8 cellular contexts compared by ENCODE assay signal in the genomic region with DNA sequence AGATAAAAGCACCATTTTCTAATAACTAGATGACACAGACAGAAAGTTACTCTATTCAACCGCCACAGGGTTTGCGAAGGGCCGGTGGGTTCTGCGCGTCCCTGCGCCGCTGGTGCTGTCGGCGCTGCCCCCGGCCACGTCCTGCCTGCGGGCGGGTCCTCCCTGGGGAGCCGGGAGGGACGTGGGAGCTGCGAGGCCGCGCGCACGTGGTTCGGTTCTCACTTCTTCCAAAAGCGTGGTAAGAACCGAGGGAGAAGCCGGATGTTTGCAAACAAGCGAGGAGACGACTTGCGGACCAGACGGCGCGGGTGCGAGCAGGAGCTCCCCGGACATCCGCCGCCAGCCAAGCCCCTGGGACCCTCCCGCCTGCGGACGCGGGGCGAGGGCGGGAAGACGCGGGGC. TPM values are rescaled to one million over a fixed set of nuclear protein-coding genes. Genes with fewer than 3 reads are reported as not detected.
A peak's percentile ranks its signal among the peaks of the same experiment; 100 is the strongest.
DNase-seq lines count a peak whose midpoint lies in the region; ATAC-seq and TF ChIP-seq lines count a peak whose summit lies in the region.

No MANE protein-coding gene starts in this region.

- H3K27me3 Mint-ChIP-seq in neural crest cell (ENCODE audit: low read depth), result peaks cover 81% of the 10 kb centered on the region

- H3K4me3 Mint-ChIP-seq in neural crest cell, result peak overlapping the region; percentile 79

- H3K4me1 ChIP-seq in KMS-11 (ENCODE audit: low read depth, poor library complexity, severe bottlenecking), result no peaks in the 10 kb centered on the region

- no peaks in the 10 kb centered on the region for H4K20me1 ChIP-seq in KMS-11 (ENCODE audit: insufficient read depth)

- H3K4me2 ChIP-seq in KMS-11, result peak overlapping the region; percentile 88

- H3K4me3 ChIP-seq in KMS-11 (IDR thresholded peaks at IDR 0.05; ENCODE audit: insufficient read depth, low read depth, low read length), result no peak overlapping the region

- H3K9ac ChIP-seq in KMS-11, result peak overlapping the region; percentile 56; the same call in 1 of the 2 replicates

- H3K27me3 ChIP-seq in KMS-11 (ENCODE audit: insufficient read depth, low read depth), result no peaks in the 10 kb centered on the region

- peak overlapping the region; percentile 79 for H2AFZ ChIP-seq in KMS-11 (ENCODE audit: low read depth)

- TF ChIP-seq CTCF in KMS-11 (conservative IDR thresholded peaks at IDR 0.05; ENCODE audit: low read depth, low read length) (no peak), neural crest cell (conservative IDR thresholded peaks at IDR 0.05) (no peak)

- H3K27ac ChIP-seq in KMS-11, result no peak overlapping the region

- DNase-seq in CMK (ENCODE audit: low read depth), result peak; percentile 3
- peak; percentile 62 for DNase-seq in ecto neural progenitor cell (ENCODE audit: low spot score)
- DNase-seq in neural crest cell (ENCODE audit: low read depth, low spot score), result no peak
- DNase-seq in NCI-H510A (lab: John Stamatoyannopoulos, UW), result no peak
- no peak for DNase-seq in NCI-H1417 (lab: John Stamatoyannopoulos, UW)

- ATAC-seq in HG03469 (IDR thresholded peaks at IDR 0.05; ENCODE audit: unreplicated experiment) (no peak), GM21717 (IDR thresholded peaks at IDR 0.05; ENCODE audit: unreplicated experiment) (no peak)

- H3K36me3 ChIP-seq in KMS-11 (ENCODE audit: insufficient read depth), result no peaks in the 10 kb centered on the region

- no peaks in the 10 kb centered on the region for H3K9me3 Mint-ChIP-seq in neural crest cell

- no peaks in the 10 kb centered on the region for H3K79me2 ChIP-seq in KMS-11 (ENCODE audit: insufficient read depth, low read depth)

- H3K4me1 Mint-ChIP-seq in neural crest cell, result peaks cover 12% of the 10 kb centered on the region

- no peak overlapping the region for H3K27ac Mint-ChIP-seq in neural crest cell (ENCODE audit: unreplicated experiment)

- H3K36me3 Mint-ChIP-seq in neural crest cell (ENCODE audit: low read depth), result no peaks in the 10 kb centered on the region

RNA-seq across cellular contexts. Expression of a gene that starts 12.5 kb away (rescaled TPM):
- total RNA-seq in neural crest cell, result not detected in 2 replicates

Comparison
In these comparisons a context has a peak if more than half of its experiments do, and no peak if none do; other contexts are left out.
1. DNase-seq: peak in CMK (single experiment) and ecto neural progenitor cell (single experiment); none in neural crest cell (single experiment), NCI-H510A (single experiment) and NCI-H1417 (0 of 3).